Comparison of ENCODE assay signal across 2 cellular contexts in the genomic region with DNA sequence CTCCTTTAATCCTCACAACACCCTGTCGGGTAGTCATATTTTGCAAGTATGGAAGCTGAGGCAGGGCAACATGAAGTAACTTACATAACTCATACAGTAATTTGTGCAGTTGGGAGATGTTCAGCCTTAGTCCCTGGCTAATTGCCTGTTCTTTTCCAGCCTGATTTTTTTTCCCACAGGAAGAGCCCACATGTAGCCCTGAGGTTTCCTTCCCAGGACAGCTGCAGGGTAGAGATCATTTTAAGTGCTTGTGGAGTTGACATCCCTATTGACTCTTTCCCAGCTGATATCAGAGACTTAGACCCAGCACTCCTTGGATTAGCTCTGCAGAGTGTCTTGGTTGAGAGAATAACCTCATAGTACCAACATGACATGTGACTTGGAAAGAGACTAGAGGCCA.
A peak's percentile ranks its signal among the peaks of the same experiment; 100 is the strongest.
TF ChIP-seq lines count a peak whose summit lies in the region.

No MANE protein-coding gene starts in this region.

TF ChIP-seq in K562, 482 proteins besides CTCF, POLR2A, EP300 and RAD21:
- TF ChIP-seq PRMT5 (CRISPR knock-in tag; IDR thresholded peaks at IDR 0.05) (no peak), TFE3 (CRISPR knock-in tag; IDR thresholded peaks at IDR 0.05) (peak; percentile 21; the same call in 1 of the 2 replicates)

TF ChIP-seq in WTC11, 78 proteins besides CTCF, POLR2A, EP300 and RAD21:
- TF ChIP-seq ZNF219 (CRISPR knock-in tag; IDR thresholded peaks at IDR 0.05; ENCODE audit: borderline replicate concordance) (no peak), TEAD4 (CRISPR knock-in tag; IDR thresholded peaks at IDR 0.05) (no peak), CBFB (CRISPR knock-in tag; IDR thresholded peaks at IDR 0.05; ENCODE audit: low read depth) (no peak), HMGA2 (CRISPR knock-in tag; IDR thresholded peaks at IDR 0.05) (no peak), SP1 (CRISPR knock-in tag; conservative IDR thresholded peaks at IDR 0.05) (no peak), ZNF671 (CRISPR knock-in tag; IDR thresholded peaks at IDR 0.05) (no peak), TCF7 (CRISPR knock-in tag; IDR thresholded peaks at IDR 0.05; ENCODE audit: low read depth) (no peak), MYBL2 (CRISPR knock-in tag; IDR thresholded peaks at IDR 0.05) (no peak), ZNF263 (CRISPR knock-in tag; IDR thresholded peaks at IDR 0.05; ENCODE audit: low read depth) (no peak), ZNF138 (CRISPR knock-in tag; conservative IDR thresholded peaks at IDR 0.05) (no peak), ZNF512 (CRISPR knock-in tag; IDR thresholded peaks at IDR 0.05; ENCODE audit: borderline replicate concordance) (no peak), IRF1 (CRISPR knock-in tag; IDR thresholded peaks at IDR 0.05) (no peak), ETV6 (CRISPR knock-in tag; IDR thresholded peaks at IDR 0.05) (no peak), AR (CRISPR knock-in tag; IDR thresholded peaks at IDR 0.05) (no peak), ATF6 (CRISPR knock-in tag; IDR thresholded peaks at IDR 0.05) (no peak)
- TF ChIP-seq, protein P1, sequence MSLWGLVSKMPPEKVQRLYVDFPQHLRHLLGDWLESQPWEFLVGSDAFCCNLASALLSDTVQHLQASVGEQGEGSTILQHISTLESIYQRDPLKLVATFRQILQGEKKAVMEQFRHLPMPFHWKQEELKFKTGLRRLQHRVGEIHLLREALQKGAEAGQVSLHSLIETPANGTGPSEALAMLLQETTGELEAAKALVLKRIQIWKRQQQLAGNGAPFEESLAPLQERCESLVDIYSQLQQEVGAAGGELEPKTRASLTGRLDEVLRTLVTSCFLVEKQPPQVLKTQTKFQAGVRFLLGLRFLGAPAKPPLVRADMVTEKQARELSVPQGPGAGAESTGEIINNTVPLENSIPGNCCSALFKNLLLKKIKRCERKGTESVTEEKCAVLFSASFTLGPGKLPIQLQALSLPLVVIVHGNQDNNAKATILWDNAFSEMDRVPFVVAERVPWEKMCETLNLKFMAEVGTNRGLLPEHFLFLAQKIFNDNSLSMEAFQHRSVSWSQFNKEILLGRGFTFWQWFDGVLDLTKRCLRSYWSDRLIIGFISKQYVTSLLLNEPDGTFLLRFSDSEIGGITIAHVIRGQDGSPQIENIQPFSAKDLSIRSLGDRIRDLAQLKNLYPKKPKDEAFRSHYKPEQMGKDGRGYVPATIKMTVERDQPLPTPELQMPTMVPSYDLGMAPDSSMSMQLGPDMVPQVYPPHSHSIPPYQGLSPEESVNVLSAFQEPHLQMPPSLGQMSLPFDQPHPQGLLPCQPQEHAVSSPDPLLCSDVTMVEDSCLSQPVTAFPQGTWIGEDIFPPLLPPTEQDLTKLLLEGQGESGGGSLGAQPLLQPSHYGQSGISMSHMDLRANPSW (CRISPR knock-in tag; conservative IDR thresholded peaks at IDR 0.05; ENCODE audit: low read depth) = no peak
- TF ChIP-seq, protein P2, sequence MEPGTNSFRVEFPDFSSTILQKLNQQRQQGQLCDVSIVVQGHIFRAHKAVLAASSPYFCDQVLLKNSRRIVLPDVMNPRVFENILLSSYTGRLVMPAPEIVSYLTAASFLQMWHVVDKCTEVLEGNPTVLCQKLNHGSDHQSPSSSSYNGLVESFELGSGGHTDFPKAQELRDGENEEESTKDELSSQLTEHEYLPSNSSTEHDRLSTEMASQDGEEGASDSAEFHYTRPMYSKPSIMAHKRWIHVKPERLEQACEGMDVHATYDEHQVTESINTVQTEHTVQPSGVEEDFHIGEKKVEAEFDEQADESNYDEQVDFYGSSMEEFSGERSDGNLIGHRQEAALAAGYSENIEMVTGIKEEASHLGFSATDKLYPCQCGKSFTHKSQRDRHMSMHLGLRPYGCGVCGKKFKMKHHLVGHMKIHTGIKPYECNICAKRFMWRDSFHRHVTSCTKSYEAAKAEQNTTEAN (CRISPR knock-in tag; IDR thresholded peaks at IDR 0.05) = no peak
